In genomic region chr5:139844472-139845145, GRCh38 we compare ENCODE assay signal across 7 cellular contexts. TPM values are rescaled to one million over a fixed set of nuclear protein-coding genes. Genes with fewer than 3 reads are reported as not detected.
A peak's percentile ranks its signal among the peaks of the same experiment; 100 is the strongest.
DNase-seq lines count a peak whose midpoint lies in the region; ATAC-seq, FAIRE-seq and TF ChIP-seq lines count a peak whose summit lies in the region.

No MANE protein-coding gene starts in this region.

- BruUV-seq in IMR-90 (replicated peaks; lab: Mats Ljungman, UMichigan): no TSS peak

- H2BK15ac ChIP-seq in IMR-90 (ENCODE audit: low read depth, low read length): no peak overlapping the region

- POLR2A ChIA-PET in IMR-90 (lab: Charles Lee; ENCODE audit: unreplicated experiment): no interaction called here

- in situ Hi-C loops in IMR-90 (cut with MboI; ENCODE audit: low sequenced_read_pairs): loop anchor here (5.0 kb wide), 1 partner anchor 52 kb away; no protein-coding TSS in a partner anchor

- CTCF ChIA-PET in IMR-90 (lab: Yijun Ruan, JAX): interaction anchor here (0.7 kb wide), 1 partner anchor 56 kb away, joined by 3 read pairs; no protein-coding TSS in a partner anchor

- no peak overlapping the region for H2BK5ac ChIP-seq in IMR-90 (ENCODE audit: low read depth, low read length, poor library complexity, severe bottlenecking)

- H2AK9ac ChIP-seq in IMR-90 (replicated peaks; ENCODE audit: low read depth, low read length, poor library complexity): peak overlapping the region; percentile 81

- dilution Hi-C loops in IMR-90 (cut with HindIII; ENCODE audit: low sequenced_read_pairs, unreplicated experiment): no loop called here

- peak; percentile 61 for DNase-seq in GM12892 (ENCODE audit: insufficient read length)
- DNase-seq in IMR-90: peak; percentile 64
- DNase-seq in SJCRH30: peak; percentile 75 to 80
- peak; percentile 12 to 58 (median 45) for DNase-seq in activated naive CD4-positive, alpha-beta T cell (lab: John Stamatoyannopoulos, UW)
- peak; percentile 83 for DNase-seq in globus pallidus (ENCODE audit: low spot score)
- peak; percentile 65 to 96 (median 86) for DNase-seq in posterior cingulate gyrus
- peak; percentile 74 for DNase-seq in ureter (ENCODE audit: low spot score)

- H4K20me1 ChIP-seq in IMR-90 (ENCODE audit: insufficient read depth, low read length): no peaks in the 10 kb centered on the region; the same call in 1 of the 2 replicates

- peak; percentile 90 for FAIRE-seq in GM12892 (lab: Jason Lieb, UNC)

- H3K27ac ChIP-seq in IMR-90 (ENCODE audit: insufficient read depth, low read length): no peak overlapping the region
- H3K27ac ChIP-seq in SJCRH30: no peak overlapping the region

- no peaks in the 10 kb centered on the region for H3K79me1 ChIP-seq in IMR-90 (ENCODE audit: low read depth in 1 of 2, low read length in 2 of 2)

- H3K9ac ChIP-seq in IMR-90 (ENCODE audit: low read depth, low read length): no peak overlapping the region

- no peak overlapping the region for H3K14ac ChIP-seq in IMR-90 (replicated peaks; ENCODE audit: low read depth, low read length)

- intact Hi-C loops in IMR-90 (cut with micrococcal nuclease) (loop anchor here (1.0 to 10.0 kb wide), 3 partner anchors 37 to 210 kb away; no protein-coding TSS in a partner anchor), posterior cingulate gyrus (cut with DNase I) (loop anchor here (1.0 to 5.0 kb wide), 2 partner anchors 37 to 57 kb away; no protein-coding TSS in a partner anchor)

- H3K4me1 ChIP-seq in IMR-90 (ENCODE audit: control insufficient read depth, insufficient read depth, low read length) (no peaks in the 10 kb centered on the region), SJCRH30 (no peaks in the 10 kb centered on the region)

- H3K23ac ChIP-seq in IMR-90 (ENCODE audit: low read depth, low read length): no peak overlapping the region

- H4K5ac ChIP-seq in IMR-90 (ENCODE audit: low read depth, low read length): no peak overlapping the region

- H2BK120ac ChIP-seq in IMR-90 (ENCODE audit: low read depth, low read length): no peak overlapping the region

- ATAC-seq in IMR-90 (ENCODE audit: low read depth): peak; percentile 84

- H3K9me3 ChIP-seq in IMR-90 (ENCODE audit: control insufficient read depth, insufficient read depth, low read length) (no peaks in the 10 kb centered on the region), SJCRH30 (replicated peaks) (no peaks in the 10 kb centered on the region)

- no peak for TF ChIP-seq POLR2A in GM12892 (IDR thresholded peaks at IDR 0.05; ENCODE audit: low read depth, low read length)
- no peak for TF ChIP-seq POLR2A in IMR-90 (IDR thresholded peaks at IDR 0.05; ENCODE audit: low read depth, low read length)

- H2AK5ac ChIP-seq in IMR-90 (ENCODE audit: low read depth, low read length): no peak overlapping the region

- no peak overlapping the region for H2BK20ac ChIP-seq in IMR-90 (ENCODE audit: low read depth, low read length)

- 51% methylated on average over 10 of the region's 18 CpGs; no CpG with 5 or more reads in 1 of the 2 experiments for WGBS in IMR-90 (ENCODE audit: extremely low coverage in 2 of 2, insufficient read length in 1 of 2), 2 experiments

- H3K4me3 ChIP-seq in IMR-90 (ENCODE audit: insufficient read depth, low read depth, low read length) (no peak overlapping the region), SJCRH30 (no peak overlapping the region)

- H3K27me3 ChIP-seq in IMR-90 (ENCODE audit: control insufficient read depth, insufficient read depth, low read length) (peaks cover 53% of the 10 kb centered on the region), SJCRH30 (peaks cover 14% of the 10 kb centered on the region)

- H4K8ac ChIP-seq in IMR-90 (ENCODE audit: low read depth in 2 of 2, low read length in 2 of 2): no peak overlapping the region

- H3K36me3 ChIP-seq in IMR-90 (ENCODE audit: control insufficient read depth, insufficient read depth, low read length) (no peaks in the 10 kb centered on the region), SJCRH30 (no peaks in the 10 kb centered on the region)

- H3K4ac ChIP-seq in IMR-90 (ENCODE audit: low read depth, low read length): no peak overlapping the region

- H4K91ac ChIP-seq in IMR-90 (ENCODE audit: insufficient read depth, low read depth, low read length): no peak overlapping the region

- no peak overlapping the region for H3K4me2 ChIP-seq in IMR-90 (ENCODE audit: low read depth, low read length)

- no peak overlapping the region for H3K18ac ChIP-seq in IMR-90 (ENCODE audit: low read depth, low read length)

- peak; percentile 69 for TF ChIP-seq CTCF in IMR-90 (conservative IDR thresholded peaks at IDR 0.05; ENCODE audit: low read depth, low read length)

- H3K9me1 ChIP-seq in IMR-90 (ENCODE audit: insufficient read depth, low read length): no peaks in the 10 kb centered on the region

- H3K56ac ChIP-seq in IMR-90 (ENCODE audit: extremely low read depth, insufficient read depth, low read length): no peak overlapping the region

- peak; percentile 66 for TF ChIP-seq RAD21 in IMR-90 (IDR thresholded peaks at IDR 0.05; ENCODE audit: low read length)

- H2AFZ ChIP-seq in IMR-90 (replicated peaks; ENCODE audit: low read length, poor library complexity): peak overlapping the region; percentile 18

TF ChIP-seq in IMR-90, 13 proteins besides CTCF, POLR2A, EP300 and RAD21:
- TF ChIP-seq BHLHE40 (IDR thresholded peaks at IDR 0.05; ENCODE audit: low read depth, low read length): no peak
- TF ChIP-seq SMC3 (IDR thresholded peaks at IDR 0.05; ENCODE audit: low read depth, low read length): peak; percentile 76
- no peak for TF ChIP-seq CEBPB (IDR thresholded peaks at IDR 0.05; ENCODE audit: low read depth, low read length)

RNA-seq across cellular contexts. Expression of gene PSD2, which starts 49.0 kb away (rescaled TPM):
- polyA plus RNA-seq in GM12892 (2012; ENCODE audit: missing spikeins): not detected
- total RNA-seq in IMR-90 (2012; rRNA removed) (not detected in 2 replicates), ureter (0.21 TPM)
- polyA plus RNA-seq in IMR-90 (2012; rRNA removed): 0.03 and 0.05 TPM in 2 replicates
- polyA plus RNA-seq in IMR-90 (2012; cell fraction: cytosol; rRNA removed): 0.03 and 0.06 TPM in 2 replicates
- polyA plus RNA-seq in IMR-90 (2012; cell fraction: nucleus; rRNA removed; ENCODE audit: low replicate concordance): 0.11 and 0.16 TPM in 2 replicates
- not detected in 2 replicates for total RNA-seq in SJCRH30 (2014; rRNA removed; shearing (Covaris generic))
